25 cellular contexts compared by ENCODE assay signal in genomic region chr14:22896760-22897159, GRCh38. TPM values are rescaled to one million over a fixed set of nuclear protein-coding genes. Genes with fewer than 3 reads are reported as not detected.
"Had no signal": no experiment of that assay in that cellular context is flagged by ENCODE, and none has a peak within 500 bp of the region (broad histone marks: within the 10 kb centered on the region; RNA-seq: fewer than 3 reads in every experiment).

No MANE protein-coding gene starts in this region.

- H3K27ac ChIP-seq: esophagus squamous epithelium, right atrium auricular region, transverse colon, vagina, VCaP had no signal

- FAIRE-seq: astrocyte, islet of Langerhans had no signal

- H3K4me1 ChIP-seq: vagina had no signal

- H3K79me2 ChIP-seq: hepatocyte had no signal

- H3K4me3 Mint-ChIP-seq: activated T-cell treated with anti-CD3 and anti-CD28 coated beads, Interleukin-2, amount 50 U/mL, for 72 hours; dendritic cell treated with granulocyte-macrophage colony-stimulating factor and Interleukin-4, amounts not matched to agents 40 ng/mL and 50 ng/mL, for 4 days; nephron progenitor cell had no signal

- H3K9me3 Mint-ChIP-seq: activated T-cell treated with anti-CD3 and anti-CD28 coated beads, Interleukin-2, amount 50 U/mL, for 72 hours; dendritic cell treated with granulocyte-macrophage colony-stimulating factor and Interleukin-4, amounts not matched to agents 40 ng/mL and 50 ng/mL, for 4 days; nephron progenitor cell had no signal

- H3K4me3 ChIP-seq: esophagus squamous epithelium, hepatocyte, lung, right atrium auricular region, transverse colon, vagina had no signal

- H3K4me2 ChIP-seq: hepatocyte had no signal

- DNase-seq: activated CD4-positive, alpha-beta T cell treated with anti-CD3 and anti-CD28 coated beads for 1 hour; activated CD8-positive, alpha-beta memory T cell treated with anti-CD3 and anti-CD28 coated beads for 24 hours; activated CD8-positive, alpha-beta memory T cell treated with anti-CD3 and anti-CD28 coated beads, Interleukin-2, amount 50 U/mL, for 48 hours; activated effector memory CD4-positive, alpha-beta T cell treated with anti-CD3 and anti-CD28 coated beads, Interleukin-2, amount 50 U/mL, for 16 hours; activated naive CD4-positive, alpha-beta T cell treated with anti-CD3 and anti-CD28 coated beads, Interleukin-2, amount 50 U/mL, for 16 hours; activated T-cell treated with anti-CD3 and anti-CD28 coated beads, Interleukin-2, amount 50 U/mL, for 72 hours; effector memory CD4-positive, alpha-beta T cell; esophagus squamous epithelium; left colon; nephron progenitor cell; occipital lobe; stimulated activated CD4-positive, alpha-beta T cell treated with anti-CD3 and anti-CD28 coated beads, Interleukin-2, amount 100 ng/mL, for 24 hours; stimulated activated naive CD8-positive, alpha-beta T cell treated with anti-CD3 and anti-CD28 coated beads, Interleukin-15, Interleukin-2, amounts not matched to agents 100 U/mL and 50 U/mL, for 24 hours; substantia nigra; T-helper 2 cell; transverse colon had no signal

- H3K27me3 Mint-ChIP-seq: dendritic cell treated with granulocyte-macrophage colony-stimulating factor and Interleukin-4, amounts not matched to agents 40 ng/mL and 50 ng/mL, for 4 days; progenitor cell of endocrine pancreas had no signal

- H3K9me3 ChIP-seq: esophagus squamous epithelium, right atrium auricular region, transverse colon, vagina had no signal

- H2AFZ ChIP-seq: hepatocyte had no signal

- H3K27ac Mint-ChIP-seq: activated T-cell treated with anti-CD3 and anti-CD28 coated beads, Interleukin-2, amount 50 U/mL, for 72 hours; dendritic cell treated with granulocyte-macrophage colony-stimulating factor and Interleukin-4, amounts not matched to agents 40 ng/mL and 50 ng/mL, for 4 days; nephron progenitor cell; progenitor cell of endocrine pancreas had no signal

- ATAC-seq: activated T-cell treated with anti-CD3 and anti-CD28 coated beads, Interleukin-2, amount 50 U/mL, for 72 hours; left colon; stimulated activated naive CD8-positive, alpha-beta T cell treated with anti-CD3 and anti-CD28 coated beads, Interleukin-15, Interleukin-2, amounts not matched to agents 100 U/mL and 50 U/mL, for 24 hours had no signal

- H3K27me3 ChIP-seq: esophagus squamous epithelium, hepatocyte, right atrium auricular region, transverse colon, vagina had no signal

RNA-seq across cellular contexts. Expression of gene REM2, which starts 13.7 kb away (rescaled TPM):
- total RNA-seq: right atrium auricular region had no signal
